19 cellular contexts compared by ENCODE assay signal in the genomic region with DNA sequence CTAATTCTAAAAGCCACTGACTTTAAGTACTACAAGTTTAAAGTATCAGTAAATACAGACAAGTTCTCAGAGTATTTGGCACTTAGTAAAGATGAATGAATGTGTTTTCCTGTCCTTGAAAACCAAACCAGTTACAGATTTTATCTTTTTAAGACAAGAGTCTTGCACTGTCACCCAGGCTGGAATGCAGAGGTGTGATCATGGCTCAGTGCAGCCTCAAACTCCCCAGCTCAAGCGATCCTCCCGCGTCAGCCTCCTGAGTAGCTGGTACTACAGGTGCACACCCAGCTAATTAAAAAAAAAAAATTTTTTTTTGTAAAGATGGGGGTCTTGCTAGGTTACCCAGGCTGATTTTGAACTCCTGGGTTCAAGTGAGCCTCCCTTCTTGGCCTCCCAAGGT. TPM values are rescaled to one million over a fixed set of nuclear protein-coding genes. Genes with fewer than 3 reads are reported as not detected.
A peak's percentile ranks its signal among the peaks of the same experiment; 100 is the strongest.
DNase-seq lines count a peak whose midpoint lies in the region; ATAC-seq and TF ChIP-seq lines count a peak whose summit lies in the region.
"Had no signal": no experiment of that assay in that cellular context is flagged by ENCODE, and none has a peak within 500 bp of the region (broad histone marks: within the 10 kb centered on the region; RNA-seq: fewer than 3 reads in every experiment).

No MANE protein-coding gene starts in this region.

- H3K27me3 ChIP-seq in ovary (no peaks in the 10 kb centered on the region), upper lobe of right lung (no peaks in the 10 kb centered on the region)
- no peaks in the 10 kb centered on the region for H3K27me3 ChIP-seq in CD8-positive, alpha-beta memory T cell (ENCODE audit: insufficient read depth, low read length, poor library complexity, severe bottlenecking)

- TF ChIP-seq EP300 in ovary (IDR thresholded peaks at IDR 0.05) = no peak

- H3K27ac Mint-ChIP-seq in CD8-positive, alpha-beta memory T cell = peak overlapping the region in 1 of 8 donors; percentile 24
- H3K27ac Mint-ChIP-seq: CD4-positive, alpha-beta T cell had no signal

- DNase-seq in fibroblast of villous mesenchyme (ENCODE audit: low read depth) (no peak), ovary (no peak), upper lobe of right lung (no peak), T-helper 2 cell (no peak)
- DNase-seq in CD8-positive, alpha-beta memory T cell = no peak
- DNase-seq: activated CD4-positive, alpha-beta T cell treated with anti-CD3 and anti-CD28 coated beads for 4 hours; CD4-positive, alpha-beta T cell; central memory CD4-positive, alpha-beta T cell; immature natural killer cell; KG1; NCI-H1092 treated with DMSO at 0.1 percent for 48 hours; NK-92 treated with Interleukin-12 subunit alpha and Interleukin-12 subunit beta, amount 100 ng/mL, for 24 hours; T-helper 9 cell had no signal

- CTCF ChIA-PET in CD8-positive, alpha-beta memory T cell (lab: Charles Lee) = interaction anchor here (1.6 kb wide), 1 partner anchor 9 kb away, joined by 5 read pairs; no protein-coding TSS in a partner anchor

- no peaks in the 10 kb centered on the region for H3K9me3 ChIP-seq in ovary
- H3K9me3 ChIP-seq in upper lobe of right lung = no peaks in the 10 kb centered on the region
- H3K9me3 ChIP-seq in CD8-positive, alpha-beta memory T cell (ENCODE audit: low read length) = no peaks in the 10 kb centered on the region
- H3K9me3 ChIP-seq: mucosa of descending colon had no signal

- 32 to 76% (median 33%) methylated on average over 3 of the region's 3 CpGs for WGBS in adipose tissue, 3 donors
- WGBS in ovary, 3 donors = 32 to 74% (median 53%) methylated on average over 3 of the region's 3 CpGs

- H3K36me3 ChIP-seq in ovary (no peaks in the 10 kb centered on the region), upper lobe of right lung (peaks cover 45% of the 10 kb centered on the region)
- H3K36me3 ChIP-seq in CD8-positive, alpha-beta memory T cell (ENCODE audit: insufficient read depth, low read length) = peaks cover 29% of the 10 kb centered on the region

- no peak overlapping the region for H3K4me3 Mint-ChIP-seq in CD8-positive, alpha-beta memory T cell
- H3K4me3 Mint-ChIP-seq: CD4-positive, alpha-beta T cell; immature natural killer cell had no signal

- no peak for ATAC-seq in upper lobe of right lung
- no peak for ATAC-seq in HG03565 (IDR thresholded peaks at IDR 0.05; ENCODE audit: unreplicated experiment)
- ATAC-seq: HCT116 had no signal

- H3K27me3 Mint-ChIP-seq in CD8-positive, alpha-beta memory T cell = no peaks in the 10 kb centered on the region
- H3K27me3 Mint-ChIP-seq: CD4-positive, alpha-beta T cell had no signal

- POLR2A ChIA-PET in CD8-positive, alpha-beta memory T cell (lab: Charles Lee) = no interaction called here

- peaks cover 6 to 17% (median 7%) of the 10 kb centered on the region in 3 donors for H3K4me1 Mint-ChIP-seq in CD8-positive, alpha-beta memory T cell

- TF ChIP-seq CTCF in fibroblast of villous mesenchyme (IDR thresholded peaks at IDR 0.05; ENCODE audit: insufficient read depth, low read depth, low read length) (no peak), ovary (IDR thresholded peaks at IDR 0.05) (no peak), upper lobe of right lung (IDR thresholded peaks at IDR 0.05) (no peak)

- peaks cover 30% of the 10 kb centered on the region for H3K4me1 ChIP-seq in ovary (ENCODE audit: insufficient read depth)
- peaks cover 21% of the 10 kb centered on the region for H3K4me1 ChIP-seq in upper lobe of right lung
- H3K4me1 ChIP-seq in CD8-positive, alpha-beta memory T cell (ENCODE audit: insufficient read depth, low read length) = no peaks in the 10 kb centered on the region

- H3K4me3 ChIP-seq in fibroblast of villous mesenchyme (ENCODE audit: low read depth, low read length) (peak overlapping the region; percentile 40), ovary (no peak overlapping the region), upper lobe of right lung (no peak overlapping the region)
- no peak overlapping the region for H3K4me3 ChIP-seq in CD8-positive, alpha-beta memory T cell (ENCODE audit: low read length)
- H3K4me3 ChIP-seq: mucosa of descending colon had no signal

- H3K36me3 Mint-ChIP-seq in CD8-positive, alpha-beta memory T cell = peaks cover 7 to 56% (median 16%) of the 10 kb centered on the region in 3 donors

- no peaks in the 10 kb centered on the region for H3K9me3 Mint-ChIP-seq in CD8-positive, alpha-beta memory T cell
- H3K9me3 Mint-ChIP-seq: activated naive CD4-positive, alpha-beta T cell treated with anti-CD3 and anti-CD28 coated beads, Interleukin-2, amount 50 U/mL, for 72 hours; CD4-positive, alpha-beta T cell; immature natural killer cell had no signal

- intact Hi-C loops in ovary (cut with DNase I) (loop anchor here in 1 of 4 donors (5.0 kb wide), 1 partner anchor 63 kb away; no protein-coding TSS in a partner anchor), upper lobe of right lung (cut with DNase I) (no loop called here)

- TF ChIP-seq POLR2A in ovary (IDR thresholded peaks at IDR 0.05) = no peak

- H3K27ac ChIP-seq in adipose tissue (ENCODE audit: low read depth, low read length) (peak overlapping the region; percentile 57), ovary (peak overlapping the region; percentile 14 to 71), upper lobe of right lung (peak overlapping the region; percentile 80)
- no peak overlapping the region for H3K27ac ChIP-seq in CD8-positive, alpha-beta memory T cell (ENCODE audit: low read depth, low read length)

RNA-seq across cellular contexts. Expression of a gene that starts 9.5 kb away (rescaled TPM):
- polyA plus RNA-seq in adipose tissue (1,000 to 10,000 TPM; 1,415 to 2,950 (median 1,968) TPM), ovary (1,000 to 10,000 TPM; 1,753 to 4,871 TPM)
- total RNA-seq in fibroblast of villous mesenchyme (1,279 and 1,357 TPM in 2 replicates), ovary (over 10,000 TPM in 1 of 7 donors, 1,000 to 10,000 TPM in 6; 2,415 to 11,755 (median 2,627) TPM), upper lobe of right lung (807 TPM)
- 1,000 to 10,000 TPM; 1,423 to 1,459 TPM for total RNA-seq in CD8-positive, alpha-beta memory T cell
- 1,173 TPM for polyA plus RNA-seq in CD8-positive, alpha-beta memory T cell

RNA-seq across cellular contexts. Expression of a gene that starts 10.3 kb away (rescaled TPM):
- polyA plus RNA-seq in adipose tissue (10 to 100 TPM in 1 of 3 donors, 1 to 10 TPM in 2; 7.9 to 19.6 (median 9.6) TPM), ovary (100 to 1,000 TPM in 1 of 2 donors, 10 to 100 TPM in 1; 19.5 to 187 TPM)
- total RNA-seq in fibroblast of villous mesenchyme (0.43 and 1.6 TPM in 2 replicates), ovary (10 to 100 TPM; 16.7 to 99.0 (median 59.9) TPM), upper lobe of right lung (1.5 TPM)
- under 1 TPM; 0.24 to 0.29 TPM for total RNA-seq in CD8-positive, alpha-beta memory T cell
- polyA plus RNA-seq in CD8-positive, alpha-beta memory T cell = not detected
- total RNA-seq: activated naive CD4-positive, alpha-beta T cell treated with anti-CD3 and anti-CD28 coated beads, Interleukin-2, amount 50 U/mL, for 72 hours; Daoy had no signal
- polyA plus RNA-seq: immature natural killer cell had no signal

RNA-seq across cellular contexts. Expression of a gene that starts 26.5 kb away (rescaled TPM):
- polyA plus RNA-seq in adipose tissue (10 to 100 TPM in 2 of 3 donors, 1 to 10 TPM in 1; 8.2 to 19.1 (median 16.7) TPM), ovary (10 to 100 TPM; 14.0 to 15.9 TPM)
- total RNA-seq in fibroblast of villous mesenchyme (42.7 and 48.3 TPM in 2 replicates), ovary (10 to 100 TPM; 10.3 to 23.9 (median 18.1) TPM), upper lobe of right lung (18.6 TPM)
- 10 to 100 TPM; 36.5 to 38.1 TPM for total RNA-seq in CD8-positive, alpha-beta memory T cell
- 34.4 TPM for polyA plus RNA-seq in CD8-positive, alpha-beta memory T cell
